In the genomic region with DNA sequence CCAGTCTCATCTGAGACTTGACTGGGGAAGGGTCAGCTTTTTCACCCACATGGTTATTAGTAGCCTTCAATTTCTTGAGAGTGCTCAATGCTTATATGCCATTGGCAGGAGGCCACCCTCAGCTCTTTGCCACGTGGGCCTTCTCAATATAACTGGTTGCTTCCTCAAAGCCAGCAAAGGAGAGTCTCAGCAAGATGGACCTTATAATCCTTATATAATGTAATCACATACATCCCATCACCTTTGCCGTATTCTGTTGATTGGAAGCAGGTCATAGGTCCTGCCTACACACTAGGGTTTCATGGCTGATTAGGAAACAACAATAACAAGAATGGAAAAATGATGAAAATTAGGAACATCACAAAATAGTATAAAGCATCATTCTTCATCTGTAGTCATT, we compare ENCODE assay signal across 20 cellular contexts. TPM values are rescaled to one million over a fixed set of nuclear protein-coding genes. Genes with fewer than 3 reads are reported as not detected.
"Had no signal": no experiment of that assay in that cellular context is flagged by ENCODE, and none has a peak within 500 bp of the region (broad histone marks: within the 10 kb centered on the region; RNA-seq: fewer than 3 reads in every experiment).

No MANE protein-coding gene starts in this region.

- ATAC-seq: activated CD8-positive, alpha-beta T cell treated with anti-CD3 and anti-CD28 coated beads for 36 hours; natural killer cell had no signal

- H3K4me3 ChIP-seq: ovary, prostate gland, thyroid gland had no signal

- H3K27me3 ChIP-seq: ovary, thyroid gland had no signal

- H3K4me1 ChIP-seq: thyroid gland had no signal

- H3K9me3 ChIP-seq: ovary, prostate gland, thyroid gland had no signal

- DNase-seq: activated CD4-positive, alpha-beta T cell treated with anti-CD3 and anti-CD28 coated beads, Interleukin-2, amount 10 ng/mL, durations not matched to agents 7 days and 5 days; activated CD4-positive, CD25-positive, alpha-beta regulatory T cell treated with anti-CD3 and anti-CD28 coated beads, Interleukin-2, amount 50 U/mL, for 72 hours; activated CD8-positive, alpha-beta T cell treated with anti-CD3 and anti-CD28 coated beads for 36 hours; activated gamma-delta T cell treated with Interleukin-2 at 50 U/mL for 16 hours; activated T-cell treated with anti-CD3 and anti-CD28 coated beads, Interleukin-2, amount 50 U/mL, for 1 hour; aorta; dermis blood vessel endothelial cell; effector memory CD4-positive, alpha-beta T cell; foreskin melanocyte; mammary epithelial cell; midbrain; natural killer cell; stimulated activated CD4-positive, alpha-beta T cell treated with anti-CD3 and anti-CD28 coated beads, Interleukin-1b, Interleukin-23, amount 100 ng/mL, for 48 hours; SW 1271; T-helper 2 cell; thyroid gland; WERI-Rb-1 had no signal

- H3K27ac ChIP-seq: WERI-Rb-1 had no signal

- H3K36me3 ChIP-seq: ovary, prostate gland, thyroid gland, WERI-Rb-1 had no signal

RNA-seq across cellular contexts. Expression of a gene that starts 36.9 kb away (rescaled TPM):
- total RNA-seq: dermis blood vessel endothelial cell had no signal
- polyA plus RNA-seq: keratinocyte had no signal
